ENCODE assay signal across 23 cellular contexts in the genomic region with DNA sequence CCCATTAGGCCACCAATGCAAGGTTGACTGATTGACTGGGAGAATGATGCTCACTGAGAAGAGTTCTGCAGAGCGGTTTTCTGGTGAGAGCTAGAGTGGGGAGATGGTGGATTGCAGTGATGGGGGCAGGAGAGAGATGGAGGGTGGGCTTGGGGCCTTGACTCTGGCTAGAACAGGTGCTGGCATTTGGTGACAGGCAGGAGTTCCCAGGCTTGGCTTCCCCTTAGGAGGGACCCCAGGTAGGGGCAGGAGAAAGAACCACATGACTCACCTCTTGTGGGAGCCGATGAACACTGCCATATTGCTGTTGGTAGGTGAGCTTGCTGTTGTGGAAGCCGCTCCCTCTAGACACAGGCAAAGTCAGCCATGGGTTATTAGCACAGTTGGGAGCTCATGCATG. TPM values are rescaled to one million over a fixed set of nuclear protein-coding genes. Genes with fewer than 3 reads are reported as not detected.
DNase-seq lines count a peak whose midpoint lies in the region; ATAC-seq, FAIRE-seq and TF ChIP-seq lines count a peak whose summit lies in the region.
"Had no signal": no experiment of that assay in that cellular context is flagged by ENCODE, and none has a peak within 500 bp of the region (broad histone marks: within the 10 kb centered on the region; RNA-seq: fewer than 3 reads in every experiment).

No MANE protein-coding gene starts in this region.

- H2AFZ ChIP-seq in HepG2 (ENCODE audit: low read length), result no peak overlapping the region

- H3K4me3 ChIP-seq in HepG2 (replicated peaks in 1 of 3; ENCODE audit: insufficient read depth in 1 of 3, low read depth in 2 of 3, low read length in 3 of 3) (no peak overlapping the region), small intestine (ENCODE audit: low read depth in 1 of 2, low read length in 2 of 2) (no peak overlapping the region)
- H3K4me3 ChIP-seq: BLaER1 had no signal

- 0 out of 2 replicates have a peak, but pooled peaks cover 2% of the 10 kb centered on the region for H3K9me3 ChIP-seq in HepG2 (ENCODE audit: low read length)
- no peaks in the 10 kb centered on the region for H3K9me3 ChIP-seq in small intestine (ENCODE audit: control insufficient read depth, low read depth)

- H3K4me1 ChIP-seq in HepG2 (ENCODE audit: insufficient read depth, low read length) (peaks cover 11% of the 10 kb centered on the region; the same call in 1 of the 2 replicates), small intestine (ENCODE audit: control insufficient read depth in 2 of 2, insufficient read depth in 1 of 2, low read depth in 1 of 2, low read length in 1 of 2) (no peaks in the 10 kb centered on the region)

- TF ChIP-seq EP300 in HepG2 (IDR thresholded peaks at IDR 0.05; ENCODE audit: low read depth in 2 of 2, low read length in 2 of 2) (no peak), HepG2 (CRISPR knock-in tag; IDR thresholded peaks at IDR 0.05; ENCODE audit: borderline replicate concordance) (no peak)

- H4K20me1 ChIP-seq in HepG2 (ENCODE audit: insufficient read depth, low read length), result no peaks in the 10 kb centered on the region
- H4K20me1 ChIP-seq: BLaER1 had no signal

- CTCF ChIA-PET in HepG2 (lab: Yijun Ruan, JAX; ENCODE audit: low intra/inter-chr PET ratio, low total read pairs), result no interaction called here

- TF ChIP-seq CTCF in HepG2 (CRISPR knock-in tag; IDR thresholded peaks at IDR 0.05), result no peak

- no peak for TF ChIP-seq POLR2A in HepG2 (IDR thresholded peaks at IDR 0.05; ENCODE audit: insufficient read depth in 1 of 2, low read depth in 2 of 2, low read length in 2 of 2)

- H3K36me3 ChIP-seq in HepG2 (replicated peaks in 1 of 2; ENCODE audit: control insufficient read depth in 1 of 2, insufficient read depth in 2 of 2, low read length in 2 of 2) (no peaks in the 10 kb centered on the region), small intestine (ENCODE audit: control insufficient read depth in 2 of 2, insufficient read depth in 2 of 2, low read length in 2 of 2) (no peaks in the 10 kb centered on the region)
- H3K36me3 ChIP-seq: BLaER1 had no signal

- in situ Hi-C loops in HepG2 (cut with HindIII; ENCODE audit: extremely low pct_ligation_motif_present, low pct_unique_long_range_greater_than_20kb), result no loop called here

- H3K27ac ChIP-seq in HepG2 (ENCODE audit: extremely low read length, insufficient read depth, low read length) (no peak overlapping the region), small intestine (ENCODE audit: low read depth in 1 of 2, low read length in 1 of 2) (no peak overlapping the region)
- H3K27ac ChIP-seq: BLaER1 had no signal

- intact Hi-C loops in HepG2 (cut with micrococcal nuclease; ENCODE audit: unreplicated experiment), result no loop called here

- no peak for ATAC-seq in HepG2

- WGBS in HepG2 (ENCODE audit: low lambda C conversion rate), result 4% methylated on average over 3 of the region's 3 CpGs
- WGBS in small intestine, 3 donors, result 72 to 88% (median 80%) methylated on average over 3 of the region's 3 CpGs

- no peak overlapping the region for H3K4me2 ChIP-seq in HepG2 (ENCODE audit: low read depth, low read length)
- H3K4me2 ChIP-seq: BLaER1 had no signal

- no peak for TF ChIP-seq RAD21 in HepG2 (CRISPR knock-in tag; IDR thresholded peaks at IDR 0.05)

- no peak overlapping the region for H3K9ac ChIP-seq in HepG2 (ENCODE audit: insufficient read depth, low read depth, low read length)
- H3K9ac ChIP-seq: BLaER1 had no signal

- FAIRE-seq in HepG2 (lab: Jason Lieb, UNC) (no peak), small intestine (lab: Jason Lieb, UNC) (no peak)
- FAIRE-seq: GM12892, H1, HTR-8/SVneo had no signal

- POLR2A ChIA-PET in HepG2 (lab: Yijun Ruan, JAX), result no interaction called here

- BruUV-seq in HepG2 (replicated peaks; lab: Mats Ljungman, UMichigan), result no TSS peak

- DNase-seq in activated CD8-positive, alpha-beta memory T cell treated with anti-CD3 and anti-CD28 coated beads for 24 hours, result peak; percentile 38
- no peak for DNase-seq in activated CD8-positive, alpha-beta memory T cell treated with anti-CD3 and anti-CD28 coated beads, Interleukin-2, amount 50 U/mL, for 4 hours
- DNase-seq in activated CD8-positive, alpha-beta memory T cell treated with anti-CD3 and anti-CD28 coated beads, Interleukin-2, amount 50 U/mL, for 48 hours, result peak; percentile 33
- DNase-seq in HepG2 (ENCODE audit: low spot score) (no peak), ureter (ENCODE audit: low spot score) (peak; percentile 34), small intestine (no peak), NCI-H82 (lab: John Stamatoyannopoulos, UW) (no peak)
- DNase-seq in activated CD4-positive, alpha-beta T cell treated with anti-CD3 and anti-CD28 coated beads, Interleukin-2, amount 50 U/mL, for 48 hours, result no peak
- DNase-seq: 8988T; GF-D8; NCI-H1417; NCI-H1930; NCI-H446; NCI-H69; NK-92 treated with Interleukin-12 subunit alpha and Interleukin-12 subunit beta, amount 100 ng/mL, for 24 hours; OCI-M1; SHP77 treated with DMSO at 0.1 percent for 48 hours had no signal

- H3K79me2 ChIP-seq in HepG2 (ENCODE audit: insufficient read depth, low read length), result no peaks in the 10 kb centered on the region

- H3K27me3 ChIP-seq in HepG2 (ENCODE audit: control insufficient read depth in 1 of 2, insufficient read depth in 2 of 2, low read length in 2 of 2) (peaks cover 3 to 77% of the 10 kb centered on the region in 2 experiments; a peak in 4 of 5 replicates), small intestine (ENCODE audit: control insufficient read depth in 2 of 2, insufficient read depth in 2 of 2, low read length in 2 of 2) (no peaks in the 10 kb centered on the region)
- H3K27me3 ChIP-seq: BLaER1 had no signal

RNA-seq across cellular contexts. Expression of gene CD300LB, which starts 8.0 kb away (rescaled TPM):
- total RNA-seq in HepG2 (2016; rRNA removed; fragmentation: Illumina TruSeq; extraction: Trizol) (not detected in 2 replicates), ureter (0.49 TPM)
- not detected in 2 replicates for total RNA-seq in HepG2 (2016; cell fraction: cytosol; rRNA removed; fragmentation: Illumina TruSeq; extraction: Trizol; ENCODE audit: low read depth)
- total RNA-seq in HepG2 (2016; cell fraction: insoluble cytoplasmic fraction; rRNA removed; fragmentation: Illumina TruSeq; extraction: Trizol), result not detected in 2 replicates
- total RNA-seq in HepG2 (2016; cell fraction: membrane; rRNA removed; fragmentation: Illumina TruSeq; extraction: Trizol), result not detected in 2 replicates
- not detected in 2 replicates for total RNA-seq in HepG2 (2016; cell fraction: nucleus; rRNA removed; fragmentation: Illumina TruSeq; extraction: Trizol)
- polyA plus RNA-seq in HepG2 (2011; rRNA removed) (not detected in 2 replicates), small intestine (under 1 TPM in 2 of 3 donors, not detected in 1; 0.13 to 0.27 TPM)
- polyA plus RNA-seq in HepG2 (2011; cell fraction: cytosol; rRNA removed), result not detected in 2 replicates
- polyA plus RNA-seq in HepG2 (2011; cell fraction: nucleus; rRNA removed), result not detected in 2 replicates
- not detected in 2 replicates for polyA plus RNA-seq in HepG2 (2012)
- polyA plus RNA-seq in HepG2 (2016; cell fraction: cytosol; fragmentation: Illumina TruSeq; extraction: Trizol; ENCODE audit: low read depth), result not detected in 2 replicates
- not detected in 2 replicates for polyA plus RNA-seq in HepG2 (2016; cell fraction: insoluble cytoplasmic fraction; fragmentation: Illumina TruSeq; extraction: Trizol; ENCODE audit: low read depth)
- not detected in 2 replicates for polyA plus RNA-seq in HepG2 (2016; cell fraction: membrane; fragmentation: Illumina TruSeq; extraction: Trizol; ENCODE audit: low read depth)
- not detected in 2 replicates for polyA plus RNA-seq in HepG2 (2016; cell fraction: nucleus; fragmentation: Illumina TruSeq; extraction: Trizol; ENCODE audit: insufficient read depth, low read depth)
- not detected in 2 replicates for polyA minus RNA-seq in HepG2 (2011; rRNA and poly(A)+ RNA removed; ENCODE audit: low replicate concordance)
- polyA minus RNA-seq in HepG2 (2011; cell fraction: cytosol; rRNA and poly(A)+ RNA removed), result not detected in 2 replicates
- not detected in 2 replicates for polyA minus RNA-seq in HepG2 (2011; cell fraction: nucleus; rRNA and poly(A)+ RNA removed)
- total RNA-seq: H1, LHCN-M2, RPMI7951 had no signal
- polyA plus RNA-seq: H1 had no signal

RNA-seq across cellular contexts. Expression of gene CD300C, which starts 22.6 kb away (rescaled TPM):
- total RNA-seq in HepG2 (2016; rRNA removed; fragmentation: Illumina TruSeq; extraction: Trizol) (not detected in 2 replicates), ureter (0.68 TPM)
- total RNA-seq in HepG2 (2016; cell fraction: cytosol; rRNA removed; fragmentation: Illumina TruSeq; extraction: Trizol; ENCODE audit: low read depth), result not detected in 2 replicates
- total RNA-seq in HepG2 (2016; cell fraction: insoluble cytoplasmic fraction; rRNA removed; fragmentation: Illumina TruSeq; extraction: Trizol), result not detected in 2 replicates
- not detected in 2 replicates for total RNA-seq in HepG2 (2016; cell fraction: membrane; rRNA removed; fragmentation: Illumina TruSeq; extraction: Trizol)
- total RNA-seq in HepG2 (2016; cell fraction: nucleus; rRNA removed; fragmentation: Illumina TruSeq; extraction: Trizol), result not detected in 2 replicates
- polyA plus RNA-seq in HepG2 (2011; rRNA removed) (not detected in 2 replicates), small intestine (1 to 10 TPM in 1 of 3 donors, under 1 TPM in 1, not detected in 1; 0.81 to 1.1 TPM)
- polyA plus RNA-seq in HepG2 (2011; cell fraction: cytosol; rRNA removed), result not detected in 2 replicates
- polyA plus RNA-seq in HepG2 (2011; cell fraction: nucleus; rRNA removed), result not detected in 2 replicates
- polyA plus RNA-seq in HepG2 (2012), result not detected in 2 replicates
- polyA plus RNA-seq in HepG2 (2016; cell fraction: cytosol; fragmentation: Illumina TruSeq; extraction: Trizol; ENCODE audit: low read depth), result not detected in 2 replicates
- polyA plus RNA-seq in HepG2 (2016; cell fraction: insoluble cytoplasmic fraction; fragmentation: Illumina TruSeq; extraction: Trizol; ENCODE audit: low read depth), result not detected in 2 replicates
- not detected in 2 replicates for polyA plus RNA-seq in HepG2 (2016; cell fraction: membrane; fragmentation: Illumina TruSeq; extraction: Trizol; ENCODE audit: low read depth)
- polyA plus RNA-seq in HepG2 (2016; cell fraction: nucleus; fragmentation: Illumina TruSeq; extraction: Trizol; ENCODE audit: insufficient read depth, low read depth), result not detected in 2 replicates
- polyA minus RNA-seq in HepG2 (2011; rRNA and poly(A)+ RNA removed; ENCODE audit: low replicate concordance), result 0.09 TPM in 1 of 2 replicates, not detected in the other
- not detected in 2 replicates for polyA minus RNA-seq in HepG2 (2011; cell fraction: cytosol; rRNA and poly(A)+ RNA removed)
- not detected in 2 replicates for polyA minus RNA-seq in HepG2 (2011; cell fraction: nucleus; rRNA and poly(A)+ RNA removed)
- total RNA-seq: H1, LHCN-M2, RPMI7951 had no signal
- polyA plus RNA-seq: H1 had no signal

RNA-seq across cellular contexts. Expression of gene CD300H, which starts 44.0 kb away (rescaled TPM):
- total RNA-seq in HepG2 (2016; rRNA removed; fragmentation: Illumina TruSeq; extraction: Trizol), result not detected in 2 replicates
- not detected in 2 replicates for total RNA-seq in HepG2 (2016; cell fraction: cytosol; rRNA removed; fragmentation: Illumina TruSeq; extraction: Trizol; ENCODE audit: low read depth)
- total RNA-seq in HepG2 (2016; cell fraction: insoluble cytoplasmic fraction; rRNA removed; fragmentation: Illumina TruSeq; extraction: Trizol), result not detected in 2 replicates
- total RNA-seq in HepG2 (2016; cell fraction: membrane; rRNA removed; fragmentation: Illumina TruSeq; extraction: Trizol), result not detected in 2 replicates
- total RNA-seq in HepG2 (2016; cell fraction: nucleus; rRNA removed; fragmentation: Illumina TruSeq; extraction: Trizol), result not detected in 2 replicates
- not detected in 2 replicates for polyA plus RNA-seq in HepG2 (2011; rRNA removed)
- polyA plus RNA-seq in HepG2 (2011; cell fraction: cytosol; rRNA removed), result not detected in 2 replicates
- polyA plus RNA-seq in HepG2 (2011; cell fraction: nucleus; rRNA removed), result not detected in 2 replicates
- not detected in 2 replicates for polyA plus RNA-seq in HepG2 (2012)
- polyA plus RNA-seq in HepG2 (2016; cell fraction: cytosol; fragmentation: Illumina TruSeq; extraction: Trizol; ENCODE audit: low read depth), result not detected in 2 replicates
- polyA plus RNA-seq in HepG2 (2016; cell fraction: insoluble cytoplasmic fraction; fragmentation: Illumina TruSeq; extraction: Trizol; ENCODE audit: low read depth), result not detected in 2 replicates
- not detected in 2 replicates for polyA plus RNA-seq in HepG2 (2016; cell fraction: membrane; fragmentation: Illumina TruSeq; extraction: Trizol; ENCODE audit: low read depth)
- polyA plus RNA-seq in HepG2 (2016; cell fraction: nucleus; fragmentation: Illumina TruSeq; extraction: Trizol; ENCODE audit: insufficient read depth, low read depth), result not detected in 2 replicates
- not detected in 2 replicates for polyA minus RNA-seq in HepG2 (2011; rRNA and poly(A)+ RNA removed; ENCODE audit: low replicate concordance)
- not detected in 2 replicates for polyA minus RNA-seq in HepG2 (2011; cell fraction: cytosol; rRNA and poly(A)+ RNA removed)
- polyA minus RNA-seq in HepG2 (2011; cell fraction: nucleus; rRNA and poly(A)+ RNA removed), result not detected in 2 replicates
- not detected for total RNA-seq in ureter
- polyA plus RNA-seq in small intestine, result not detected
- total RNA-seq: H1, LHCN-M2, RPMI7951 had no signal
- polyA plus RNA-seq: H1 had no signal

RNA-seq across cellular contexts. Expression of gene CD300A, which starts 56.9 kb away (rescaled TPM):
- total RNA-seq in HepG2 (2016; rRNA removed; fragmentation: Illumina TruSeq; extraction: Trizol) (not detected in 2 replicates), ureter (4.3 TPM)
- not detected in 2 replicates for total RNA-seq in HepG2 (2016; cell fraction: cytosol; rRNA removed; fragmentation: Illumina TruSeq; extraction: Trizol; ENCODE audit: low read depth)
- not detected in 2 replicates for total RNA-seq in HepG2 (2016; cell fraction: insoluble cytoplasmic fraction; rRNA removed; fragmentation: Illumina TruSeq; extraction: Trizol)
- not detected in 2 replicates for total RNA-seq in HepG2 (2016; cell fraction: membrane; rRNA removed; fragmentation: Illumina TruSeq; extraction: Trizol)
- not detected in 2 replicates for total RNA-seq in HepG2 (2016; cell fraction: nucleus; rRNA removed; fragmentation: Illumina TruSeq; extraction: Trizol)
- polyA plus RNA-seq in HepG2 (2011; rRNA removed) (0.39 TPM in 1 of 2 replicates, not detected in the other), small intestine (1 to 10 TPM; 1.1 to 5.9 (median 5.5) TPM)
- 0.09 and 0.14 TPM in 2 replicates for polyA plus RNA-seq in HepG2 (2011; cell fraction: cytosol; rRNA removed)
- 0.14 and 0.23 TPM in 2 replicates for polyA plus RNA-seq in HepG2 (2011; cell fraction: nucleus; rRNA removed)
- polyA plus RNA-seq in HepG2 (2012), result 0.11 and 0.19 TPM in 2 replicates
- not detected in 2 replicates for polyA plus RNA-seq in HepG2 (2016; cell fraction: cytosol; fragmentation: Illumina TruSeq; extraction: Trizol; ENCODE audit: low read depth)
- polyA plus RNA-seq in HepG2 (2016; cell fraction: insoluble cytoplasmic fraction; fragmentation: Illumina TruSeq; extraction: Trizol; ENCODE audit: low read depth), result not detected in 2 replicates
- polyA plus RNA-seq in HepG2 (2016; cell fraction: membrane; fragmentation: Illumina TruSeq; extraction: Trizol; ENCODE audit: low read depth), result not detected in 2 replicates
- polyA plus RNA-seq in HepG2 (2016; cell fraction: nucleus; fragmentation: Illumina TruSeq; extraction: Trizol; ENCODE audit: insufficient read depth, low read depth), result not detected in 2 replicates
- polyA minus RNA-seq in HepG2 (2011; rRNA and poly(A)+ RNA removed; ENCODE audit: low replicate concordance), result not detected in 2 replicates
- not detected in 2 replicates for polyA minus RNA-seq in HepG2 (2011; cell fraction: cytosol; rRNA and poly(A)+ RNA removed)
- not detected in 2 replicates for polyA minus RNA-seq in HepG2 (2011; cell fraction: nucleus; rRNA and poly(A)+ RNA removed)
- total RNA-seq: LHCN-M2, RPMI7951 had no signal

Comparison
In these comparisons a context has a peak if more than half of its experiments do, and no peak if none do; other contexts are left out.
1. DNase-seq: peak in activated CD8-positive, alpha-beta memory T cell treated with anti-CD3 and anti-CD28 coated beads for 24 hours (single experiment), activated CD8-positive, alpha-beta memory T cell treated with anti-CD3 and anti-CD28 coated beads, Interleukin-2, amount 50 U/mL, for 48 hours (single experiment) and ureter (single experiment); none in activated CD8-positive, alpha-beta memory T cell treated with anti-CD3 and anti-CD28 coated beads, Interleukin-2, amount 50 U/mL, for 4 hours (single experiment), HepG2 (single experiment), activated CD4-positive, alpha-beta T cell treated with anti-CD3 and anti-CD28 coated beads, Interleukin-2, amount 50 U/mL, for 48 hours (0 of 2), small intestine (single experiment) and NCI-H82 (single experiment).